ENCODE assay signal across 8 cellular contexts in genomic region chr5:163459888-163460561, GRCh38. TPM values are rescaled to one million over a fixed set of nuclear protein-coding genes. Genes with fewer than 3 reads are reported as not detected.
DNase-seq lines count a peak whose midpoint lies in the region; ATAC-seq and TF ChIP-seq lines count a peak whose summit lies in the region.

Gene NUDCD2 (minus strand): TSS chr5:163460102. CDS start chr5:163460050, 52 bp downstream.

- H3K9me3 Mint-ChIP-seq in activated naive CD8-positive, alpha-beta T cell treated with anti-CD3 and anti-CD28 coated beads, Interleukin-2, amount 50 U/mL, for 24 hours: no peaks in the 10 kb centered on the region

- peak within 1 kb of the TSS; percentile 100 for H3K27ac Mint-ChIP-seq in activated naive CD8-positive, alpha-beta T cell treated with anti-CD3 and anti-CD28 coated beads, Interleukin-2, amount 50 U/mL, for 24 hours

- peak within 1 kb of the TSS; percentile 98 for H3K27ac ChIP-seq in cardiac muscle cell
- peak within 1 kb of the TSS; percentile 93 for H3K27ac ChIP-seq in parathyroid adenoma
- peak within 1 kb of the TSS; percentile 95 to 96 (median 95) for H3K27ac ChIP-seq in transverse colon

- no peak for TF ChIP-seq EP300 in transverse colon (IDR thresholded peaks at IDR 0.05; ENCODE audit: low read depth)

- DNase-seq in NCI-H1417 (lab: John Stamatoyannopoulos, UW) (peak; percentile 96 to 98 (median 98)), SW 1271 (lab: John Stamatoyannopoulos, UW) (peak; percentile 98 to 100), cardiac muscle cell (ENCODE audit: low read depth in 1 of 2, low spot score in 1 of 2) (peak; percentile 97 to 99), transverse colon (peak; percentile 94)
- peak; percentile 93 for DNase-seq in activated naive CD8-positive, alpha-beta T cell treated with anti-CD3 and anti-CD28 coated beads, Interleukin-2, amount 50 U/mL, for 24 hours

- peaks cover 11% of the 10 kb centered on the region for H3K4me1 ChIP-seq in cardiac muscle cell (ENCODE audit: low read depth)
- peaks cover 3% of the 10 kb centered on the region for H3K4me1 ChIP-seq in parathyroid adenoma
- peaks cover 14 to 36% (median 25%) of the 10 kb centered on the region in 4 donors for H3K4me1 ChIP-seq in transverse colon

- peak within 1 kb of the TSS; percentile 57 for H3K9ac ChIP-seq in parathyroid adenoma

- no peaks in the 10 kb centered on the region for H3K79me2 ChIP-seq in parathyroid adenoma

- H3K4me3 ChIP-seq in cardiac muscle cell (peak within 1 kb of the TSS; percentile 51), parathyroid adenoma (ENCODE audit: low read depth, low read length) (peak within 1 kb of the TSS; percentile 98), transverse colon (peak within 1 kb of the TSS; percentile 65 to 78 (median 68))

- intact Hi-C loops in transverse colon (cut with DNase I; ENCODE audit: low total_unique reads): no loop called here

- H3K36me3 Mint-ChIP-seq in activated naive CD8-positive, alpha-beta T cell treated with anti-CD3 and anti-CD28 coated beads, Interleukin-2, amount 50 U/mL, for 24 hours (ENCODE audit: low read depth): peaks cover 36% of the 10 kb centered on the region

- peak within 1 kb of the TSS; percentile 86 for H2AFZ ChIP-seq in parathyroid adenoma

- ATAC-seq in HG02759 (IDR thresholded peaks at IDR 0.05; ENCODE audit: unreplicated experiment): peak; percentile 77
- ATAC-seq in activated naive CD8-positive, alpha-beta T cell treated with anti-CD3 and anti-CD28 coated beads, Interleukin-2, amount 50 U/mL, for 24 hours: peak; percentile 90

- peak within 1 kb of the TSS; percentile 90 for H3K4me2 ChIP-seq in parathyroid adenoma (ENCODE audit: low read length)

- WGBS in transverse colon (ENCODE audit: low coverage in 1 of 2), 2 donors: 0 to 1% methylated on average over 8 to 31 of the region's 53 CpGs

- H3K27me3 Mint-ChIP-seq in activated naive CD8-positive, alpha-beta T cell treated with anti-CD3 and anti-CD28 coated beads, Interleukin-2, amount 50 U/mL, for 24 hours: peaks cover 3% of the 10 kb centered on the region

- H3K9me3 ChIP-seq in cardiac muscle cell (ENCODE audit: low read depth) (no peaks in the 10 kb centered on the region), parathyroid adenoma (ENCODE audit: control insufficient read depth, low read length) (no peaks in the 10 kb centered on the region), transverse colon (no peaks in the 10 kb centered on the region)

- TF ChIP-seq POLR2A in transverse colon (IDR thresholded peaks at IDR 0.05): peak; percentile 89

- peak within 1 kb of the TSS; percentile 93 for H3K4me3 Mint-ChIP-seq in activated naive CD8-positive, alpha-beta T cell treated with anti-CD3 and anti-CD28 coated beads, Interleukin-2, amount 50 U/mL, for 24 hours

- in situ Hi-C loops in transverse colon (cut with MboI; ENCODE audit: low pct_ligation_motif_present in 1 of 4, low pct_unique_long_range_greater_than_20kb in 1 of 4, low sequenced_read_pairs in 3 of 4): loop anchor here in 1 of 4 donors (10.0 kb wide), 1 partner anchor 45 kb away; the partner anchor contains the start of gene MAT2B

- no peaks in the 10 kb centered on the region for H3K27me3 ChIP-seq in cardiac muscle cell
- H3K27me3 ChIP-seq in parathyroid adenoma (ENCODE audit: control insufficient read depth, insufficient read depth, low read length): no peaks in the 10 kb centered on the region
- no peaks in the 10 kb centered on the region for H3K27me3 ChIP-seq in transverse colon

- H3K36me3 ChIP-seq in cardiac muscle cell (no peaks in the 10 kb centered on the region), parathyroid adenoma (ENCODE audit: control insufficient read depth, insufficient read depth, low read length) (no peaks in the 10 kb centered on the region), transverse colon (peaks cover 0 to 10% (median under 1%) of the 10 kb centered on the region in 4 donors)

- TF ChIP-seq CTCF in GM12873 (IDR thresholded peaks at IDR 0.05; ENCODE audit: insufficient read depth, low read depth, low read length, missing control alignments) (peak; percentile 25), cardiac muscle cell (IDR thresholded peaks at IDR 0.05; ENCODE audit: low read depth, low read length) (peak; percentile 22), parathyroid adenoma (IDR thresholded peaks at IDR 0.05) (peak; percentile 27), transverse colon (IDR thresholded peaks at IDR 0.05) (peak in 1 of 5 experiments; percentile 39)

- peaks cover 42% of the 10 kb centered on the region for H3K4me1 Mint-ChIP-seq in activated naive CD8-positive, alpha-beta T cell treated with anti-CD3 and anti-CD28 coated beads, Interleukin-2, amount 50 U/mL, for 24 hours

RNA-seq across cellular contexts. Expression of gene NUDCD2, which starts in this region (rescaled TPM):
- total RNA-seq in cardiac muscle cell (9.2 and 16.5 TPM in 2 replicates), transverse colon (1 to 10 TPM; 1.5 to 6.2 (median 3.1) TPM)
- 78.6 and 117 TPM in 2 replicates for polyA plus RNA-seq in cardiac muscle cell

Comparison
In these comparisons a context has a peak if more than half of its experiments do, and no peak if none do; other contexts are left out.
1. Peak in every context shown above with its lines: DNase-seq, ATAC-seq, H3K4me3 ChIP-seq and H3K27ac ChIP-seq.